In genomic region chr7:135714534-135715009, GRCh38 we compare ENCODE assay signal across 10 cellular contexts. TPM values are rescaled to one million over a fixed set of nuclear protein-coding genes. Genes with fewer than 3 reads are reported as not detected.
DNase-seq lines count a peak whose midpoint lies in the region; ATAC-seq and TF ChIP-seq lines count a peak whose summit lies in the region.
"Had no signal": no experiment of that assay in that cellular context is flagged by ENCODE, and none has a peak within 500 bp of the region (broad histone marks: within the 10 kb centered on the region; RNA-seq: fewer than 3 reads in every experiment).

No MANE protein-coding gene starts in this region.

- no peaks in the 10 kb centered on the region for H3K9me2 ChIP-seq in SK-N-SH

- H3K27ac ChIP-seq in SK-N-SH (ENCODE audit: low read depth in 2 of 2, low read length in 1 of 2) (peak overlapping the region; percentile 87 to 93), thoracic aorta (peak overlapping the region; percentile 75 to 82)
- H3K27ac ChIP-seq: psoas muscle had no signal

- H3F3A ChIP-seq in SK-N-SH (replicated peaks; ENCODE audit: insufficient read depth), result peaks cover 40% of the 10 kb centered on the region

- TF ChIP-seq RAD21 in SK-N-SH (IDR thresholded peaks at IDR 0.05; ENCODE audit: low read length), result no peak

- peak overlapping the region; percentile 61; the same call in 1 of the 2 replicates for H3K9ac ChIP-seq in SK-N-SH

- H3K4me1 ChIP-seq in SK-N-SH (ENCODE audit: control insufficient read depth in 1 of 2, insufficient read depth in 2 of 2, low read depth in 1 of 2, low read length in 1 of 2) (peaks cover 38 to 54% of the 10 kb centered on the region in 2 experiments), thoracic aorta (ENCODE audit: control insufficient read depth in 1 of 2, low read depth in 2 of 2) (peaks cover 22 to 49% of the 10 kb centered on the region in 2 donors)
- H3K4me1 ChIP-seq: psoas muscle had no signal

- 28% methylated on average over 18 of the region's 20 CpGs for WGBS in SK-N-SH (ENCODE audit: low lambda C conversion rate)

- peak overlapping the region; percentile 76 for H3K4me2 ChIP-seq in SK-N-SH

- DNase-seq in SIG-M5 treated with dmso at 0.1 percent for 504 hours (lab: John Stamatoyannopoulos, UW; ENCODE audit: unreplicated experiment) (peak; percentile 26), SIG-M5 (lab: John Stamatoyannopoulos, UW) (no peak), SK-N-SH (peak; percentile 82), fibroblast of the aortic adventitia (ENCODE audit: low read depth) (peak; percentile 36), thoracic aorta (ENCODE audit: low spot score) (no peak), NCI-H1105 treated with DMSO at 0.1 percent for 48 hours (lab: John Stamatoyannopoulos, UW) (no peak)
- DNase-seq in activated CD4-positive, alpha-beta T cell treated with anti-CD3 and anti-CD28 coated beads, Interleukin-2, amount 50 U/mL, for 48 hours, result no peak

- no peaks in the 10 kb centered on the region for H3K9me3 ChIP-seq in SK-N-SH
- no peaks in the 10 kb centered on the region for H3K9me3 ChIP-seq in thoracic aorta
- H3K9me3 ChIP-seq: psoas muscle had no signal

- H3K27me3 ChIP-seq in SK-N-SH (ENCODE audit: insufficient read depth) (no peaks in the 10 kb centered on the region), thoracic aorta (replicated peaks; ENCODE audit: insufficient read depth) (no peaks in the 10 kb centered on the region)

- no peaks in the 10 kb centered on the region for H3K79me2 ChIP-seq in SK-N-SH (ENCODE audit: insufficient read depth)

- POLR2A ChIA-PET in SK-N-SH (lab: Yijun Ruan, JAX), result interaction anchor here (0.8 kb wide), 1 partner anchor 52 kb away, joined by 4 read pairs; the partner anchor contains the start of gene STMP1

- H3K36me3 ChIP-seq in SK-N-SH (replicated peaks in 1 of 2; ENCODE audit: control insufficient read depth in 1 of 2, insufficient read depth in 2 of 2, low read length in 1 of 2) (no peaks in the 10 kb centered on the region), thoracic aorta (no peaks in the 10 kb centered on the region)

- peak overlapping the region; percentile 54; the same call in 1 of the 2 replicates for H2AFZ ChIP-seq in SK-N-SH (ENCODE audit: low read depth)

- CTCF ChIA-PET in SK-N-SH (lab: Yijun Ruan, JAX), result interaction anchor here (1.4 to 11.2 kb wide), 3 partner anchors 16 to 41 kb away, joined by 4 to 153 read pairs (median 73); no protein-coding TSS in a partner anchor

- H4K20me1 ChIP-seq in SK-N-SH (ENCODE audit: insufficient read depth), result no peaks in the 10 kb centered on the region

- ATAC-seq in thoracic aorta (ENCODE audit: insufficient number of reproducible peaks, low FRiP score, low read depth), result peak; percentile 39
- no peak for ATAC-seq in HG03565 (IDR thresholded peaks at IDR 0.05; ENCODE audit: unreplicated experiment)
- ATAC-seq: activated CD4-positive, CD25-positive, alpha-beta regulatory T cell treated with anti-CD3 and anti-CD28 coated beads, Interleukin-2, amount 50 U/mL, for 24 hours had no signal

- peak in 1 of 2 experiments; percentile 80; a peak in 1 of 4 replicates for TF ChIP-seq EP300 in SK-N-SH (IDR thresholded peaks at IDR 0.05; ENCODE audit: borderline replicate concordance in 1 of 2, low read depth in 1 of 2, low read length in 1 of 2)

- no peak; the same call in 1 of the 2 replicates for TF ChIP-seq CTCF in SK-N-SH (IDR thresholded peaks at IDR 0.05)
- no peak for TF ChIP-seq CTCF in fibroblast of the aortic adventitia (IDR thresholded peaks at IDR 0.05; ENCODE audit: insufficient read depth, low read length)
- no peak for TF ChIP-seq CTCF in thoracic aorta (IDR thresholded peaks at IDR 0.05)

- H3K4me3 ChIP-seq in SK-N-SH (ENCODE audit: low read depth in 2 of 2, low read length in 1 of 2) (peak overlapping the region in 1 of 2 experiments; percentile 23; a peak in 2 of 4 replicates), fibroblast of the aortic adventitia (ENCODE audit: low read depth, low read length) (no peak overlapping the region), thoracic aorta (no peak overlapping the region)
- H3K4me3 ChIP-seq: psoas muscle had no signal

TF ChIP-seq in SK-N-SH, 30 proteins besides CTCF, POLR2A, EP300 and RAD21 (continues in another document):
- TF ChIP-seq YY1 (IDR thresholded peaks at IDR 0.05; ENCODE audit: low read depth) (no peak), GABPA (IDR thresholded peaks at IDR 0.05; ENCODE audit: low read depth) (no peak), MAX (IDR thresholded peaks at IDR 0.05; ENCODE audit: low read depth) (peak; percentile 84), USF2 (IDR thresholded peaks at IDR 0.05; ENCODE audit: borderline replicate concordance, low read depth, low read length) (no peak), FOXM1 (IDR thresholded peaks at IDR 0.05; ENCODE audit: low read depth) (no peak), GATA2 (CRISPR knock-in tag; IDR thresholded peaks at IDR 0.05) (no peak), TCF12 (IDR thresholded peaks at IDR 0.05) (peak; percentile 76), NRF1 (IDR thresholded peaks at IDR 0.05; ENCODE audit: low read depth, low read length) (no peak), SIN3A (IDR thresholded peaks at IDR 0.05; ENCODE audit: borderline replicate concordance, low read depth, low read length) (peak; percentile 64; the same call in 1 of the 2 replicates), FOXJ3 (CRISPR knock-in tag; IDR thresholded peaks at IDR 0.05) (no peak), MXI1 (IDR thresholded peaks at IDR 0.05; ENCODE audit: low read depth, low read length) (no peak), MEF2A (IDR thresholded peaks at IDR 0.05; ENCODE audit: borderline replicate concordance, low read depth) (no peak), RCOR1 (IDR thresholded peaks at IDR 0.05; ENCODE audit: low read length) (peak; percentile 67; the same call in 1 of the 2 replicates), TAF1 (IDR thresholded peaks at IDR 0.05; ENCODE audit: borderline replicate concordance, low read depth, low read length) (no peak), FOSL2 (IDR thresholded peaks at IDR 0.05; ENCODE audit: borderline replicate concordance, low read depth) (peak; percentile 72; the same call in 1 of the 2 replicates), RXRA (IDR thresholded peaks at IDR 0.05; ENCODE audit: borderline replicate concordance, low read depth) (0 out of 2 replicates have a peak, but pooled peaks have one; percentile 56)
- TF ChIP-seq, protein P1, sequence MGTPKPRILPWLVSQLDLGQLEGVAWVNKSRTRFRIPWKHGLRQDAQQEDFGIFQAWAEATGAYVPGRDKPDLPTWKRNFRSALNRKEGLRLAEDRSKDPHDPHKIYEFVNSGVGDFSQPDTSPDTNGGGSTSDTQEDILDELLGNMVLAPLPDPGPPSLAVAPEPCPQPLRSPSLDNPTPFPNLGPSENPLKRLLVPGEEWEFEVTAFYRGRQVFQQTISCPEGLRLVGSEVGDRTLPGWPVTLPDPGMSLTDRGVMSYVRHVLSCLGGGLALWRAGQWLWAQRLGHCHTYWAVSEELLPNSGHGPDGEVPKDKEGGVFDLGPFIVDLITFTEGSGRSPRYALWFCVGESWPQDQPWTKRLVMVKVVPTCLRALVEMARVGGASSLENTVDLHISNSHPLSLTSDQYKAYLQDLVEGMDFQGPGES (IDR thresholded peaks at IDR 0.05; ENCODE audit: low read depth, low read length), result no peak
- TF ChIP-seq, protein P2, sequence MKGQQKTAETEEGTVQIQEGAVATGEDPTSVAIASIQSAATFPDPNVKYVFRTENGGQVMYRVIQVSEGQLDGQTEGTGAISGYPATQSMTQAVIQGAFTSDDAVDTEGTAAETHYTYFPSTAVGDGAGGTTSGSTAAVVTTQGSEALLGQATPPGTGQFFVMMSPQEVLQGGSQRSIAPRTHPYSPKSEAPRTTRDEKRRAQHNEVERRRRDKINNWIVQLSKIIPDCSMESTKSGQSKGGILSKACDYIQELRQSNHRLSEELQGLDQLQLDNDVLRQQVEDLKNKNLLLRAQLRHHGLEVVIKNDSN (IDR thresholded peaks at IDR 0.05; ENCODE audit: borderline replicate concordance, low read depth), result peak; percentile 27; the same call in 1 of the 2 replicates

RNA-seq across cellular contexts. Expression of gene SLC13A4, which starts 13.4 kb away (rescaled TPM):
- 0.23 and 0.30 TPM in 2 replicates for polyA plus RNA-seq in SK-N-SH (2012; rRNA removed)
- polyA plus RNA-seq in SK-N-SH (2012; cell fraction: cytosol; rRNA removed), result 0.12 and 0.28 TPM in 2 replicates
- polyA plus RNA-seq in SK-N-SH (2012; cell fraction: nucleus; rRNA removed), result 0.26 TPM in 2 replicates
- total RNA-seq in fibroblast of the aortic adventitia (ENCODE audit: low replicate concordance) (0.99 and 3.3 TPM in 2 replicates), thoracic aorta (1 to 10 TPM; 2.0 to 2.1 TPM)
- total RNA-seq: psoas muscle had no signal

RNA-seq across cellular contexts. Expression of gene FAM180A, which starts 34.0 kb away (rescaled TPM):
- polyA plus RNA-seq in SK-N-SH (2012; rRNA removed), result 0.08 and 0.10 TPM in 2 replicates
- polyA plus RNA-seq in SK-N-SH (2012; cell fraction: cytosol; rRNA removed), result 0.04 and 0.09 TPM in 2 replicates
- polyA plus RNA-seq in SK-N-SH (2012; cell fraction: nucleus; rRNA removed), result 0.08 and 0.12 TPM in 2 replicates
- 2.5 and 71.0 TPM in 2 replicates for total RNA-seq in fibroblast of the aortic adventitia (ENCODE audit: low replicate concordance)
- total RNA-seq in thoracic aorta, result 100 to 1,000 TPM in 1 of 2 donors, 10 to 100 TPM in 1; 79.1 to 133 TPM

RNA-seq across cellular contexts. Expression of gene STMP1, which starts 52.3 kb away (rescaled TPM):
- polyA plus RNA-seq in SK-N-SH (2012; rRNA removed), result 26.0 and 30.0 TPM in 2 replicates
- polyA plus RNA-seq in SK-N-SH (2012; cell fraction: cytosol; rRNA removed), result 36.1 and 52.6 TPM in 2 replicates
- polyA plus RNA-seq in SK-N-SH (2012; cell fraction: nucleus; rRNA removed), result 16.6 and 24.6 TPM in 2 replicates
- 29.8 and 34.2 TPM in 2 replicates for total RNA-seq in fibroblast of the aortic adventitia (ENCODE audit: low replicate concordance)
- 10 to 100 TPM; 15.7 to 48.5 TPM for total RNA-seq in thoracic aorta

Comparison
In these comparisons a context has a peak if more than half of its experiments do, and no peak if none do; other contexts are left out.
1. DNase-seq: peak in SIG-M5 treated with dmso at 0.1 percent for 504 hours (single experiment), SK-N-SH (single experiment) and fibroblast of the aortic adventitia (single experiment); none in SIG-M5 (single experiment), thoracic aorta (single experiment), NCI-H1105 treated with DMSO at 0.1 percent for 48 hours (single experiment) and activated CD4-positive, alpha-beta T cell treated with anti-CD3 and anti-CD28 coated beads, Interleukin-2, amount 50 U/mL, for 48 hours (0 of 2).